ENCODE assay signal across 1 cellular context in genomic region chr16:89729863-89730574, GRCh38.
TF ChIP-seq lines count a peak whose summit lies in the region.

No MANE protein-coding gene starts in this region.

TF ChIP-seq in liver, 16 proteins besides CTCF, POLR2A, EP300 and RAD21 (continued from another document):
- TF ChIP-seq REST (IDR thresholded peaks at IDR 0.05) = peak; percentile 62
- peak; percentile 53 for TF ChIP-seq YY1 (IDR thresholded peaks at IDR 0.05)
- TF ChIP-seq RXRA (IDR thresholded peaks at IDR 0.05) = peak; percentile 94 to 97
